Comparison of ENCODE assay signal across 10 cellular contexts in genomic region chr2:161426788-161427412, GRCh38. TPM values are rescaled to one million over a fixed set of nuclear protein-coding genes. Genes with fewer than 3 reads are reported as not detected.
A peak's percentile ranks its signal among the peaks of the same experiment; 100 is the strongest.
DNase-seq lines count a peak whose midpoint lies in the region; ATAC-seq and TF ChIP-seq lines count a peak whose summit lies in the region.
"Had no signal": no experiment of that assay in that cellular context is flagged by ENCODE, and none has a peak within 500 bp of the region (broad histone marks: within the 10 kb centered on the region; RNA-seq: fewer than 3 reads in every experiment).

No MANE protein-coding gene starts in this region.

- H3K4me2 ChIP-seq in GM23248 (ENCODE audit: unreplicated experiment) (peak overlapping the region; percentile 84), mesendoderm (ENCODE audit: low read length) (peak overlapping the region; percentile 53)

- 1 to 2% methylated on average over 17 to 48 of the region's 48 CpGs for WGBS in GM23248 (ENCODE audit: low coverage in 1 of 2, low lambda C conversion rate in 2 of 2, missing lambda C conversion rate in 2 of 2), 2 experiments
- WGBS in mesendoderm (ENCODE audit: extremely low coverage, insufficient coverage, low lambda C conversion rate), result no CpG with 5 or more reads among the region's 48 CpGs

- H3K27ac ChIP-seq in AG04450 (ENCODE audit: low read depth, low read length) (no peak overlapping the region), GM23248 (no peak overlapping the region), mesendoderm (ENCODE audit: low read depth, low read length) (no peak overlapping the region)
- H3K27ac ChIP-seq: VCaP had no signal

- H3K27ac Mint-ChIP-seq in central memory CD8-positive, alpha-beta T cell (ENCODE audit: low read depth), result no peak overlapping the region

- H3K9me3 ChIP-seq in AG04450 (ENCODE audit: control insufficient read depth, insufficient read depth, low read length), result peaks cover 15% of the 10 kb centered on the region; the same call in 1 of the 2 replicates
- no peaks in the 10 kb centered on the region for H3K9me3 ChIP-seq in GM23248 (ENCODE audit: low read depth)

- H4K5ac ChIP-seq in mesendoderm (ENCODE audit: low read length), result no peak overlapping the region

- H3K56ac ChIP-seq in mesendoderm (ENCODE audit: low read length), result no peak overlapping the region

- no peak for DNase-seq in AG04450 (ENCODE audit: low read depth, low spot score)
- DNase-seq in GM23248, result peak; percentile 73
- DNase-seq in central memory CD8-positive, alpha-beta T cell (ENCODE audit: low spot score in 2 of 2), result no peak
- peak; percentile 51 for DNase-seq in mesendoderm
- DNase-seq in DMS114 treated with DMSO at 0.1 percent for 48 hours (lab: John Stamatoyannopoulos, UW; ENCODE audit: unreplicated experiment), result no peak
- DNase-seq in NCI-H446 treated with DMSO at 0.1 percent for 48 hours (lab: John Stamatoyannopoulos, UW), result no peak
- DNase-seq in NCI-H1417 treated with DMSO at 0.1 percent for 48 hours (lab: John Stamatoyannopoulos, UW), result no peak

- no peak overlapping the region for H2BK15ac ChIP-seq in mesendoderm (replicated peaks; ENCODE audit: low read depth)

- H3K9me3 Mint-ChIP-seq in central memory CD8-positive, alpha-beta T cell, result no peaks in the 10 kb centered on the region

- CTCF ChIA-PET in AG04450 (lab: Charles Lee), result interaction anchor here (0.6 to 2.0 kb wide), 5 partner anchors 9 to 781 kb away, joined by 3 to 6 read pairs (median 4); no protein-coding TSS in a partner anchor

- in situ Hi-C loops in GM23248 (cut with MboI), result no loop called here

- H2BK5ac ChIP-seq in mesendoderm (ENCODE audit: low read length), result no peak overlapping the region

- H3K36me3 ChIP-seq in GM23248 (ENCODE audit: low read depth) (no peaks in the 10 kb centered on the region), mesendoderm (ENCODE audit: control insufficient read depth, insufficient read depth, low read length) (no peaks in the 10 kb centered on the region)

- H3K9ac ChIP-seq in GM23248 (0 out of 2 replicates have a peak overlapping the region, but pooled peaks have one; percentile 8), mesendoderm (ENCODE audit: low read length) (no peak overlapping the region)

- ATAC-seq in central memory CD8-positive, alpha-beta T cell (replicated peaks; ENCODE audit: extremely low read depth, poor library complexity, severe bottlenecking), result no peak
- ATAC-seq in GM21528 (IDR thresholded peaks at IDR 0.05; ENCODE audit: low FRiP score, unreplicated experiment), result no peak

- peak overlapping the region; percentile 37 for H3K4me3 Mint-ChIP-seq in central memory CD8-positive, alpha-beta T cell

- H2BK120ac ChIP-seq in mesendoderm (ENCODE audit: low read depth, low read length), result no peak overlapping the region

- TF ChIP-seq CTCF in AG04450 (IDR thresholded peaks at IDR 0.05; ENCODE audit: low read depth, low read length), result peak; percentile 79

- no peak overlapping the region for H3K18ac ChIP-seq in mesendoderm (ENCODE audit: low read length)

- POLR2A ChIA-PET in AG04450 (lab: Yijun Ruan, JAX), result no interaction called here

- H3K4me3 ChIP-seq in AG04450 (ENCODE audit: low read depth, low read length), result peak overlapping the region; percentile 8; the same call in 1 of the 2 replicates
- H3K4me3 ChIP-seq in GM23248, result peak overlapping the region; percentile 74
- H3K4me3 ChIP-seq in mesendoderm (ENCODE audit: low read length), result no peak overlapping the region

- H4K20me1 ChIP-seq in GM23248 (ENCODE audit: insufficient read depth), result no peaks in the 10 kb centered on the region

- H3K27me3 ChIP-seq in AG04450 (ENCODE audit: control insufficient read depth, insufficient read depth, low read length) (peaks cover 81% of the 10 kb centered on the region), GM23248 (replicated peaks; ENCODE audit: insufficient read depth) (peaks cover 46% of the 10 kb centered on the region), mesendoderm (ENCODE audit: insufficient read depth, low read length, poor library complexity) (peaks cover 52% of the 10 kb centered on the region)

- peak overlapping the region; percentile 90 for H2AFZ ChIP-seq in GM23248

- peaks cover 19% of the 10 kb centered on the region for H3K4me1 Mint-ChIP-seq in central memory CD8-positive, alpha-beta T cell

- H3K4me1 ChIP-seq in GM23248 (ENCODE audit: insufficient read depth), result no peaks in the 10 kb centered on the region
- no peaks in the 10 kb centered on the region for H3K4me1 ChIP-seq in mesendoderm (ENCODE audit: control insufficient read depth, low read depth, low read length)

- H3K27me3 Mint-ChIP-seq in central memory CD8-positive, alpha-beta T cell, result peaks cover 87% of the 10 kb centered on the region

- H3F3A ChIP-seq in GM23248 (ENCODE audit: insufficient read depth), result no peaks in the 10 kb centered on the region

- no peaks in the 10 kb centered on the region for H3K9me2 ChIP-seq in GM23248 (ENCODE audit: insufficient read depth)

- no peak overlapping the region for H3K23ac ChIP-seq in mesendoderm (ENCODE audit: low read length)

- H3K79me2 ChIP-seq in GM23248 (ENCODE audit: insufficient read depth) (no peaks in the 10 kb centered on the region), mesendoderm (ENCODE audit: control insufficient read depth, insufficient read depth, low read length) (no peaks in the 10 kb centered on the region)

- no peak overlapping the region for H4K8ac ChIP-seq in mesendoderm (ENCODE audit: low read depth, low read length)

- H3K36me3 Mint-ChIP-seq in central memory CD8-positive, alpha-beta T cell (ENCODE audit: insufficient read depth), result peaks cover 9% of the 10 kb centered on the region

- H3K4ac ChIP-seq in mesendoderm (ENCODE audit: low read depth, low read length), result no peak overlapping the region

- H3K79me1 ChIP-seq in mesendoderm (ENCODE audit: low read length), result no peaks in the 10 kb centered on the region

- no peak overlapping the region for H2AK5ac ChIP-seq in mesendoderm (ENCODE audit: low read length)

RNA-seq across cellular contexts. Expression of gene TBR1, which starts 10.8 kb away (rescaled TPM):
- not detected in 2 replicates for polyA plus RNA-seq in AG04450 (2011; rRNA removed)
- polyA minus RNA-seq in AG04450 (2011; rRNA and poly(A)+ RNA removed), result 0.04 TPM in 1 of 2 replicates, not detected in the other
- total RNA-seq in GM23248 (2014; rRNA removed; shearing (Covaris generic)), result 0.97 TPM in 1 of 2 replicates, not detected in the other
- not detected in 2 replicates for polyA plus RNA-seq in GM23248 (2016; fragmentation: Nextera tagmentation; extraction: Ambion mirVana)
- 0.20 TPM for polyA plus RNA-seq in mesendoderm (2013, experiment 1 of 2)
- 0.13 TPM for polyA plus RNA-seq in mesendoderm (2013, experiment 2 of 2)
- total RNA-seq: mesenteric fat pad had no signal

Comparison
In these comparisons a context has a peak if more than half of its experiments do, and no peak if none do; other contexts are left out.
1. DNase-seq: peak in GM23248 (single experiment) and mesendoderm (single experiment); none in AG04450 (single experiment), central memory CD8-positive, alpha-beta T cell (0 of 2), DMS114 treated with DMSO at 0.1 percent for 48 hours (single experiment), NCI-H446 treated with DMSO at 0.1 percent for 48 hours (single experiment) and NCI-H1417 treated with DMSO at 0.1 percent for 48 hours (single experiment).